ENCODE assay signal across 8 cellular contexts in the genomic region with DNA sequence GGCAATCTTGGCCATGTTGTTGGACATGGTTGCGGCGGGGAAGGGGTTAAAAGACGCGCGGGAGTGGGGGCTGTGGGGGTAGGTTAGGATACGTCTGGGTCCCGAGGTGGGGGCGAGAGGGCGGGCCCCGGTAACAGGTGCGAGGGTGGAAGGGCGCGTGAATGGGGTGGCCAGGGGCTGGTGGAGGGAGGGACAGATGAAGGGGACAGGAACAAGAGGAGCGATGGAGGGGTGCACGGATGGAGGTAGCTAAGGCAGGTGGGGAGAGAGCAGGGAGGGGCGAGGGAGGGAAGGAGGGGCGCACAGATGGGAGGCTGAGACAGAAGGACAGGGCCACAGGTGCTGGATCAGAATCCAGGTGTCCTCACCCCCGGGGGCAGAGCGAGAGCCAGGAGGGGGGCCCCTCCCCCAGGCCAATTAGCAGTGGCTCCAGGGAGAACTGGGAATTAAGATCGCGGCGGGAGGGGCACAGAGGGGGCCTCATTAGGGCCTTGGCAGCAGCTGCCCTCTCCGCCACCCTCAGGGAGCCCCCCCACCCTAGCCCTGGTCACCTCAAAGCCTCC. TPM values are rescaled to one million over a fixed set of nuclear protein-coding genes. Genes with fewer than 3 reads are reported as not detected.
DNase-seq lines count a peak whose midpoint lies in the region; ATAC-seq and TF ChIP-seq lines count a peak whose summit lies in the region.

No MANE protein-coding gene starts in this region.

- H3K4me1 ChIP-seq in hepatocyte (ENCODE audit: insufficient read depth) (peaks cover 13% of the 10 kb centered on the region), vagina (peaks cover 58% of the 10 kb centered on the region)

- WGBS in hepatocyte (ENCODE audit: low lambda C conversion rate, missing lambda C conversion rate): 8% methylated on average over 8 of the region's 23 CpGs

- no peak overlapping the region for H2AFZ ChIP-seq in hepatocyte

- H3K4me1 Mint-ChIP-seq in natural killer cell (peaks cover 0 to 12% of the 10 kb centered on the region in 2 donors), T-helper 17 cell (peaks cover 16% of the 10 kb centered on the region)
- H3K4me1 Mint-ChIP-seq in natural killer cell treated with Interleukin-12 subunit alpha and Interleukin-12 subunit beta and Interleukin-15 and Interleukin-18, amount 100 ng/mL, for 72 hours (ENCODE audit: low read depth in 2 of 2): peaks cover 10 to 17% of the 10 kb centered on the region in 2 donors

- H3K79me2 ChIP-seq in hepatocyte: no peaks in the 10 kb centered on the region

- H3K4me3 Mint-ChIP-seq in natural killer cell: peak overlapping the region; percentile 41
- H3K4me3 Mint-ChIP-seq in natural killer cell treated with Interleukin-12 subunit alpha and Interleukin-12 subunit beta and Interleukin-15 and Interleukin-18, amount 100 ng/mL, for 72 hours: no peak overlapping the region
- peak overlapping the region; percentile 85 for H3K4me3 Mint-ChIP-seq in T-helper 17 cell

- H3K27me3 Mint-ChIP-seq in natural killer cell (ENCODE audit: low read depth in 2 of 2): peaks cover 17 to 27% of the 10 kb centered on the region in 2 donors
- H3K27me3 Mint-ChIP-seq in natural killer cell treated with Interleukin-12 subunit alpha and Interleukin-12 subunit beta and Interleukin-15 and Interleukin-18, amount 100 ng/mL, for 72 hours: peaks cover 13 to 17% of the 10 kb centered on the region in 2 donors
- H3K27me3 Mint-ChIP-seq in T-helper 17 cell: no peaks in the 10 kb centered on the region

- DNase-seq in natural killer cell (no peak), T-helper 17 cell (no peak), hepatocyte (ENCODE audit: low spot score) (peak; percentile 14), vagina (ENCODE audit: extremely low spot score in 2 of 2) (no peak), DMS153 treated with DMSO at 0.1 percent for 48 hours (lab: John Stamatoyannopoulos, UW; ENCODE audit: unreplicated experiment) (no peak), NCI-H1048 (lab: John Stamatoyannopoulos, UW) (no peak)
- no peak for DNase-seq in natural killer cell treated with Interleukin-12 subunit alpha and Interleukin-12 subunit beta and Interleukin-15 and Interleukin-18, amount 100 ng/mL, for 72 hours (ENCODE audit: low spot score)

- H3K9me3 ChIP-seq in T-helper 17 cell (ENCODE audit: control insufficient read depth, low read length, poor library complexity, severe bottlenecking) (no peaks in the 10 kb centered on the region), hepatocyte (ENCODE audit: low read depth) (no peaks in the 10 kb centered on the region), vagina (no peaks in the 10 kb centered on the region)

- TF ChIP-seq CTCF in natural killer cell (IDR thresholded peaks at IDR 0.05): no peak
- TF ChIP-seq CTCF in hepatocyte (IDR thresholded peaks at IDR 0.05; ENCODE audit: poor library complexity): no peak
- no peak for TF ChIP-seq CTCF in vagina (IDR thresholded peaks at IDR 0.05)

- peak overlapping the region; percentile 87 for H3K4me2 ChIP-seq in hepatocyte

- no peaks in the 10 kb centered on the region for H3K9me3 Mint-ChIP-seq in natural killer cell
- H3K9me3 Mint-ChIP-seq in natural killer cell treated with Interleukin-12 subunit alpha and Interleukin-12 subunit beta and Interleukin-15 and Interleukin-18, amount 100 ng/mL, for 72 hours: no peaks in the 10 kb centered on the region

- ATAC-seq in natural killer cell (no peak), T-helper 17 cell (no peak), GM21717 (IDR thresholded peaks at IDR 0.05; ENCODE audit: unreplicated experiment) (no peak)
- ATAC-seq in natural killer cell treated with Interleukin-12 subunit alpha and Interleukin-12 subunit beta and Interleukin-15 and Interleukin-18, amount 100 ng/mL, for 72 hours: no peak

- H3K27ac Mint-ChIP-seq in natural killer cell (no peak overlapping the region), T-helper 17 cell (peak overlapping the region; percentile 87)
- peak overlapping the region in 1 of 2 donors; percentile 18 for H3K27ac Mint-ChIP-seq in natural killer cell treated with Interleukin-12 subunit alpha and Interleukin-12 subunit beta and Interleukin-15 and Interleukin-18, amount 100 ng/mL, for 72 hours

- no peaks in the 10 kb centered on the region for H3K9me2 ChIP-seq in hepatocyte (replicated peaks; ENCODE audit: insufficient read depth)

- H3K27me3 ChIP-seq in hepatocyte (peaks cover 21% of the 10 kb centered on the region), vagina (no peaks in the 10 kb centered on the region)

- no peaks in the 10 kb centered on the region for H3K36me3 Mint-ChIP-seq in natural killer cell
- H3K36me3 Mint-ChIP-seq in natural killer cell treated with Interleukin-12 subunit alpha and Interleukin-12 subunit beta and Interleukin-15 and Interleukin-18, amount 100 ng/mL, for 72 hours: no peaks in the 10 kb centered on the region
- H3K36me3 Mint-ChIP-seq in T-helper 17 cell (ENCODE audit: low read depth): no peaks in the 10 kb centered on the region

- no peak overlapping the region for H3K4me3 ChIP-seq in hepatocyte
- peak overlapping the region; percentile 38 to 39 for H3K4me3 ChIP-seq in vagina

- H3K36me3 ChIP-seq in hepatocyte (replicated peaks; ENCODE audit: insufficient read depth, low read depth): no peaks in the 10 kb centered on the region
- H3K36me3 ChIP-seq in vagina: no peaks in the 10 kb centered on the region

- intact Hi-C loops in natural killer cell (cut with micrococcal nuclease): loop anchor here (1.0 kb wide), 1 partner anchor 27 kb away; a partner anchor contains a TSS
- intact Hi-C loops in vagina (cut with DNase I): no loop called here

- H4K20me1 ChIP-seq in hepatocyte (ENCODE audit: insufficient read depth, poor library complexity, severe bottlenecking): no peaks in the 10 kb centered on the region

- no peak for TF ChIP-seq POLR2A in vagina (IDR thresholded peaks at IDR 0.05)

- H3K27ac ChIP-seq in hepatocyte: no peak overlapping the region
- H3K27ac ChIP-seq in vagina: no peak overlapping the region

RNA-seq across cellular contexts. Expression of a gene that starts 1.3 kb away (rescaled TPM):
- total RNA-seq in natural killer cell (not detected), T-helper 17 cell (not detected), hepatocyte (not detected in 2 replicates), vagina (not detected)
- total RNA-seq in natural killer cell treated with Interleukin-12 subunit alpha and Interleukin-12 subunit beta and Interleukin-15 and Interleukin-18, amount 100 ng/mL, for 72 hours: 1 to 10 TPM in 1 of 2 donors, not detected in 1; 3.0 TPM
- 2.4 and 4.6 TPM in 2 replicates for polyA plus RNA-seq in hepatocyte

RNA-seq across cellular contexts. Expression of a gene that starts 9.8 kb away (rescaled TPM):
- total RNA-seq in natural killer cell: 1 to 10 TPM in 2 of 3 donors, under 1 TPM in 1; 0.75 to 1.4 (median 1.0) TPM
- 1 to 10 TPM in 1 of 2 donors, under 1 TPM in 1; 0.31 to 1.7 TPM for total RNA-seq in natural killer cell treated with Interleukin-12 subunit alpha and Interleukin-12 subunit beta and Interleukin-15 and Interleukin-18, amount 100 ng/mL, for 72 hours
- 10 to 100 TPM in 1 of 2 donors, under 1 TPM in 1; 0.70 to 12.5 TPM for total RNA-seq in T-helper 17 cell
- 3.2 and 5.2 TPM in 2 replicates for total RNA-seq in hepatocyte
- polyA plus RNA-seq in hepatocyte: 3.4 and 4.8 TPM in 2 replicates
- 10.8 TPM for total RNA-seq in vagina

RNA-seq across cellular contexts. Expression of a gene that starts 26.2 kb away (rescaled TPM):
- under 1 TPM in 2 of 3 donors, not detected in 1; 0.14 to 0.20 TPM for total RNA-seq in natural killer cell
- under 1 TPM in 1 of 2 donors, not detected in 1; 0.36 TPM for total RNA-seq in natural killer cell treated with Interleukin-12 subunit alpha and Interleukin-12 subunit beta and Interleukin-15 and Interleukin-18, amount 100 ng/mL, for 72 hours
- total RNA-seq in T-helper 17 cell: not detected
- 12.7 and 18.4 TPM in 2 replicates for total RNA-seq in hepatocyte
- 17.4 and 18.4 TPM in 2 replicates for polyA plus RNA-seq in hepatocyte
- 13.8 TPM for total RNA-seq in vagina

RNA-seq across cellular contexts. Expression of a gene that starts 33.6 kb away (rescaled TPM):
- total RNA-seq in natural killer cell: 100 to 1,000 TPM; 218 to 272 (median 235) TPM
- 100 to 1,000 TPM; 305 to 309 TPM for total RNA-seq in natural killer cell treated with Interleukin-12 subunit alpha and Interleukin-12 subunit beta and Interleukin-15 and Interleukin-18, amount 100 ng/mL, for 72 hours
- 100 to 1,000 TPM; 160 to 236 TPM for total RNA-seq in T-helper 17 cell
- 185 and 246 TPM in 2 replicates for total RNA-seq in hepatocyte
- 220 and 237 TPM in 2 replicates for polyA plus RNA-seq in hepatocyte
- total RNA-seq in vagina: 105 TPM

Comparison
In these comparisons a context has a peak if more than half of its experiments do, and no peak if none do; other contexts are left out.
1. RNA of a gene that starts 26.2 kb away (total RNA-seq): 12.7 to 18.4 TPM in hepatocyte and 13.8 TPM in vagina (single experiment); 0.36 TPM in natural killer cell treated with Interleukin-12 subunit alpha and Interleukin-12 subunit beta and Interleukin-15 and Interleukin-18, amount 100 ng/mL, for 72 hours, 0.14 to 0.20 TPM in natural killer cell and not detected in T-helper 17 cell; every median in the first group is over 10 times any median in the second.